In genomic region chr21:45187646-45188045, GRCh38 we compare ENCODE assay signal across 28 cellular contexts.
"Had no signal": no experiment of that assay in that cellular context is flagged by ENCODE, and none has a peak within 500 bp of the region (broad histone marks: within the 10 kb centered on the region; RNA-seq: fewer than 3 reads in every experiment).

No MANE protein-coding gene starts in this region.

- DNase-seq: activated CD4-positive, alpha-beta T cell treated with anti-CD3 and anti-CD28 coated beads for 36 hours; activated CD4-positive, CD25-positive, alpha-beta regulatory T cell; activated CD8-positive, alpha-beta memory T cell treated with anti-CD3 and anti-CD28 coated beads, Interleukin-2, amount 10 ng/mL, durations not matched to agents 7 days and 5 days; activated CD8-positive, alpha-beta T cell treated with anti-CD3 and anti-CD28 coated beads, Interleukin-2, amount 10 ng/mL, durations not matched to agents 7 days and 5 days; activated naive CD4-positive, alpha-beta T cell; activated T-cell treated with anti-CD3 and anti-CD28 coated beads, Interleukin-2, amount 50 U/mL, for 48 hours; aorta; body of pancreas; cortex of kidney; foreskin fibroblast; heart left ventricle; naive B cell; ovary; retina; stimulated activated CD4-positive, alpha-beta T cell treated with anti-CD3 and anti-CD28 coated beads, Interleukin-12 subunit alpha, Interleukin-12 subunit beta, amount 100 ng/mL, for 4 hours; stimulated activated CD4-positive, alpha-beta T cell treated with anti-CD3 and anti-CD28 coated beads, Interleukin-4, amount 100 ng/mL, for 24 hours; stimulated activated naive CD8-positive, alpha-beta T cell treated with anti-CD3 and anti-CD28 coated beads, Interleukin-15, amount 100 ng/mL, for 72 hours; substantia nigra; upper lobe of left lung had no signal

- H3K27me3 ChIP-seq: body of pancreas, cardiac muscle cell, heart left ventricle, ovary, upper lobe of left lung, vagina had no signal

- H3K27ac ChIP-seq: body of pancreas, cardiac muscle cell, epithelial cell of prostate, heart left ventricle, ovary, skin epidermis, upper lobe of left lung, vagina had no signal

- ATAC-seq: activated CD4-positive, alpha-beta T cell treated with anti-CD3 and anti-CD28 coated beads for 36 hours; activated CD8-positive, alpha-beta memory T cell treated with anti-CD3 and anti-CD28 coated beads, Interleukin-2, amount 10 ng/mL, durations not matched to agents 7 days and 5 days; activated CD8-positive, alpha-beta T cell treated with anti-CD3 and anti-CD28 coated beads, Interleukin-2, amount 10 ng/mL, durations not matched to agents 7 days and 5 days; activated naive CD4-positive, alpha-beta T cell treated with anti-CD3 and anti-CD28 coated beads, Interleukin-2, amount 50 U/mL, for 72 hours; body of pancreas; heart left ventricle; sciatic nerve; stimulated activated memory B cell treated with anti-CD40 and anti-IgM and Interleukin-4, amounts not matched to agents 10 μg/mL and 1 μg/mL and 100 μg/mL, for 72 hours; stimulated activated naive CD8-positive, alpha-beta T cell treated with anti-CD3 and anti-CD28 coated beads, Interleukin-15, amount 100 ng/mL, for 72 hours had no signal

- H3K4me1 ChIP-seq: body of pancreas, heart left ventricle, upper lobe of left lung, vagina had no signal

- H3K4me1 Mint-ChIP-seq: activated CD4-positive, alpha-beta T cell treated with anti-CD3 and anti-CD28 coated beads for 36 hours; activated CD8-positive, alpha-beta memory T cell treated with anti-CD3 and anti-CD28 coated beads, Interleukin-2, amount 10 ng/mL, durations not matched to agents 7 days and 5 days; mesothelial cell of epicardium; naive B cell; stimulated activated memory B cell treated with anti-CD40 and anti-IgM and Interleukin-4, amounts not matched to agents 10 μg/mL and 1 μg/mL and 100 μg/mL, for 72 hours; stimulated activated naive CD8-positive, alpha-beta T cell treated with anti-CD3 and anti-CD28 coated beads, Interleukin-15, amount 100 ng/mL, for 72 hours had no signal

- H3K27ac Mint-ChIP-seq: activated CD4-positive, alpha-beta T cell treated with anti-CD3 and anti-CD28 coated beads for 36 hours; activated CD8-positive, alpha-beta memory T cell treated with anti-CD3 and anti-CD28 coated beads, Interleukin-2, amount 10 ng/mL, durations not matched to agents 7 days and 5 days; activated CD8-positive, alpha-beta T cell treated with anti-CD3 and anti-CD28 coated beads, Interleukin-2, amount 10 ng/mL, durations not matched to agents 7 days and 5 days; activated naive CD4-positive, alpha-beta T cell treated with anti-CD3 and anti-CD28 coated beads, Interleukin-2, amount 50 U/mL, for 72 hours; mesothelial cell of epicardium; progenitor cell of endocrine pancreas; stimulated activated memory B cell treated with anti-CD40 and anti-IgM and Interleukin-4, amounts not matched to agents 10 μg/mL and 1 μg/mL and 100 μg/mL, for 72 hours; stimulated activated naive CD8-positive, alpha-beta T cell treated with anti-CD3 and anti-CD28 coated beads, Interleukin-15, amount 100 ng/mL, for 72 hours had no signal

- H3K36me3 ChIP-seq: ovary had no signal

- H3K4me3 ChIP-seq: body of pancreas, cardiac muscle cell, heart left ventricle, ovary, skin epidermis, upper lobe of left lung, vagina had no signal

- H3K27me3 Mint-ChIP-seq: activated CD4-positive, alpha-beta T cell treated with anti-CD3 and anti-CD28 coated beads for 36 hours; activated CD8-positive, alpha-beta memory T cell treated with anti-CD3 and anti-CD28 coated beads, Interleukin-2, amount 10 ng/mL, durations not matched to agents 7 days and 5 days; naive B cell; progenitor cell of endocrine pancreas; stimulated activated memory B cell treated with anti-CD40 and anti-IgM and Interleukin-4, amounts not matched to agents 10 μg/mL and 1 μg/mL and 100 μg/mL, for 72 hours; stimulated activated naive CD8-positive, alpha-beta T cell treated with anti-CD3 and anti-CD28 coated beads, Interleukin-15, amount 100 ng/mL, for 72 hours had no signal

- H3K4me3 Mint-ChIP-seq: activated CD4-positive, alpha-beta T cell treated with anti-CD3 and anti-CD28 coated beads for 36 hours; activated CD8-positive, alpha-beta memory T cell treated with anti-CD3 and anti-CD28 coated beads, Interleukin-2, amount 10 ng/mL, durations not matched to agents 7 days and 5 days; activated CD8-positive, alpha-beta T cell treated with anti-CD3 and anti-CD28 coated beads, Interleukin-2, amount 10 ng/mL, durations not matched to agents 7 days and 5 days; mesothelial cell of epicardium; stimulated activated memory B cell treated with anti-CD40 and anti-IgM and Interleukin-4, amounts not matched to agents 10 μg/mL and 1 μg/mL and 100 μg/mL, for 72 hours; stimulated activated naive CD8-positive, alpha-beta T cell treated with anti-CD3 and anti-CD28 coated beads, Interleukin-15, amount 100 ng/mL, for 72 hours had no signal
